Comparison of ENCODE assay signal across 19 cellular contexts in the genomic region with DNA sequence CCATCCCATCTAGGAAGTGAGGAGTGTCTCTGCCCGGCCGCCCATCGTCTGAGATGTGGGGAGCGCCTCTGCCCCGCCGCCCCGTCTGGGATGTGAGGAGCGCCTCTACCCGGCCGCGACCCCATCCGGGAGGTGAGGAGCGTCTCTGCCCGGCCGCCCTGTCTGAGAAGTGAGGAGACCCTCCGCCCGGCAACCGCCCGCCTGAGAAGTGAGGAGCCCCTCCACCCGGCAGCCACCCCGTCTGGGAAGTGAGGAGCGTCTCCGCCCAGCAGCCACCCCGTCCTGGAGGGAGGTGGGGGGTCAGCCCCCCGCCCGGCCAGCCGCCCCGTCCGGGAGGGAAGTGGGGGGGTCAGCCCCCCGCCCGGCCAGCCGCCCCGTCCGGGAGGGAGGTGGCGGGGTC. TPM values are rescaled to one million over a fixed set of nuclear protein-coding genes. Genes with fewer than 3 reads are reported as not detected.
"Had no signal": no experiment of that assay in that cellular context is flagged by ENCODE, and none has a peak within 500 bp of the region (broad histone marks: within the 10 kb centered on the region; RNA-seq: fewer than 3 reads in every experiment).

No MANE protein-coding gene starts in this region.

RNA-seq across cellular contexts. Expression of gene SLC25A47, which starts 21.5 kb away (rescaled TPM):
- total RNA-seq: activated CD4-positive, alpha-beta memory T cell treated with anti-CD3 and anti-CD28 coated beads, Interleukin-2, amount 10 ng/mL, durations not matched to agents 7 days and 5 days; activated CD4-positive, alpha-beta T cell treated with anti-CD3 and anti-CD28 coated beads for 36 hours; activated CD4-positive, alpha-beta T cell treated with anti-CD3 and anti-CD28 coated beads, Interleukin-2, amount 10 ng/mL, durations not matched to agents 7 days and 5 days; activated CD8-positive, alpha-beta memory T cell treated with anti-CD3 and anti-CD28 coated beads for 36 hours; activated CD8-positive, alpha-beta T cell treated with anti-CD3 and anti-CD28 coated beads, Interleukin-2, amount 10 ng/mL, durations not matched to agents 7 days and 5 days; activated naive CD4-positive, alpha-beta T cell treated with anti-CD3 and anti-CD28 coated beads for 36 hours; activated naive CD8-positive, alpha-beta T cell treated with anti-CD3 and anti-CD28 coated beads for 36 hours; activated T-cell treated with anti-CD3 and anti-CD28 coated beads, Interleukin-2, amount 50 U/mL, for 4 hours; activated T-cell treated with anti-CD3 and anti-CD28 coated beads, Interleukin-2, amount 50 U/mL, for 72 hours; activated T-helper 1 cell treated with anti-CD3 and anti-CD28 coated beads, Interleukin-12 subunit alpha, Interleukin-12 subunit beta, Interleukin-2, Interleukin-4 antibody, amounts not matched to agents 30 ng/mL and 10 ng/mL and 1 ng/mL, durations not matched to agents 14 hours and 24 hours and 36 hours; activated T-helper 17 cell treated with anti-CD3 and anti-CD28 coated beads, Interleukin-2, amount 50 U/mL, for 72 hours; aorta; astrocyte; body of pancreas; cardiac septum; T-helper 1 cell treated with Interleukin-12 subunit alpha and Interleukin-12 subunit beta and Interleukin-4 antibody, amounts not matched to agents 30 ng/mL and 1 ng/mL, for 36 hours; T-helper 17 cell; T-helper 2 cell treated with Interferon-gamma antibody and Interleukin-4, amounts not matched to agents 100 ng/mL and 5 ng/mL, for 36 hours; WTC11 had no signal
- polyA plus RNA-seq: aorta had no signal
